10 cellular contexts compared by ENCODE assay signal in genomic region chr17:32490101-32490482, GRCh38. TPM values are rescaled to one million over a fixed set of nuclear protein-coding genes. Genes with fewer than 3 reads are reported as not detected.
DNase-seq lines count a peak whose midpoint lies in the region; ATAC-seq and TF ChIP-seq lines count a peak whose summit lies in the region.
"Had no signal": no experiment of that assay in that cellular context is flagged by ENCODE, and none has a peak within 500 bp of the region (broad histone marks: within the 10 kb centered on the region; RNA-seq: fewer than 3 reads in every experiment).

No MANE protein-coding gene starts in this region.

- H3K27ac ChIP-seq in neural progenitor cell (no peak overlapping the region), coronary artery (no peak overlapping the region)
- H3K27ac ChIP-seq: uterus had no signal

- peak overlapping the region; percentile 91 for H3K4me3 Mint-ChIP-seq in T-helper 2 cell treated with Interferon-gamma antibody and Interleukin-4, amounts not matched to agents 5 μg/mL and 100 μg/mL, for 36 hours
- peak overlapping the region; percentile 91 for H3K4me3 Mint-ChIP-seq in activated naive CD8-positive, alpha-beta T cell treated with anti-CD3 and anti-CD28 coated beads for 36 hours
- peak overlapping the region; percentile 41 for H3K4me3 Mint-ChIP-seq in neural progenitor cell

- no peak overlapping the region for H3K27ac Mint-ChIP-seq in T-helper 2 cell treated with Interferon-gamma antibody and Interleukin-4, amounts not matched to agents 5 μg/mL and 100 μg/mL, for 36 hours
- H3K27ac Mint-ChIP-seq in activated naive CD8-positive, alpha-beta T cell treated with anti-CD3 and anti-CD28 coated beads for 36 hours, result peak overlapping the region; percentile 71
- H3K27ac Mint-ChIP-seq in neural progenitor cell, result no peak overlapping the region

- TF ChIP-seq CTCF in neural progenitor cell (IDR thresholded peaks at IDR 0.05) (no peak), coronary artery (IDR thresholded peaks at IDR 0.05) (no peak)

- peaks cover 36% of the 10 kb centered on the region for H4K20me1 ChIP-seq in neural progenitor cell (ENCODE audit: low read depth)

- peaks cover 27% of the 10 kb centered on the region for H3K36me3 Mint-ChIP-seq in T-helper 2 cell treated with Interferon-gamma antibody and Interleukin-4, amounts not matched to agents 5 μg/mL and 100 μg/mL, for 36 hours (ENCODE audit: low read depth)
- H3K36me3 Mint-ChIP-seq in activated naive CD8-positive, alpha-beta T cell treated with anti-CD3 and anti-CD28 coated beads for 36 hours, result peaks cover 33% of the 10 kb centered on the region
- peaks cover 18% of the 10 kb centered on the region for H3K36me3 Mint-ChIP-seq in neural progenitor cell

- H3K36me3 ChIP-seq in neural progenitor cell, result no peaks in the 10 kb centered on the region
- H3K36me3 ChIP-seq: uterus had no signal

- H3F3A ChIP-seq in neural progenitor cell (ENCODE audit: low read depth), result peaks cover 12% of the 10 kb centered on the region

- H3K4me2 ChIP-seq in neural progenitor cell, result peak overlapping the region; percentile 96

- no peaks in the 10 kb centered on the region for H3K27me3 Mint-ChIP-seq in T-helper 2 cell treated with Interferon-gamma antibody and Interleukin-4, amounts not matched to agents 5 μg/mL and 100 μg/mL, for 36 hours (ENCODE audit: low read depth)
- H3K27me3 Mint-ChIP-seq in activated naive CD8-positive, alpha-beta T cell treated with anti-CD3 and anti-CD28 coated beads for 36 hours, result no peaks in the 10 kb centered on the region
- H3K27me3 Mint-ChIP-seq in neural progenitor cell (ENCODE audit: insufficient read depth, low read depth), result peaks cover 5% of the 10 kb centered on the region

- H2AFZ ChIP-seq in neural progenitor cell (replicated peaks), result no peak overlapping the region

- H3K4me3 ChIP-seq in neural progenitor cell (no peak overlapping the region), coronary artery (no peak overlapping the region)
- H3K4me3 ChIP-seq: uterus had no signal

- DNase-seq in T-helper 2 cell treated with Interferon-gamma antibody and Interleukin-4, amounts not matched to agents 5 μg/mL and 100 μg/mL, for 36 hours (ENCODE audit: low spot score), result no peak
- DNase-seq in T-helper 2 cell (no peak), NCI-H1417 treated with DMSO at 0.1 percent for 48 hours (lab: John Stamatoyannopoulos, UW) (peak; percentile 12), neural progenitor cell (ENCODE audit: low spot score) (no peak), NCI-H345 treated with DMSO at 0.1 percent for 48 hours (lab: John Stamatoyannopoulos, UW; ENCODE audit: unreplicated experiment) (no peak), coronary artery (ENCODE audit: low spot score) (no peak)
- DNase-seq in activated naive CD8-positive, alpha-beta T cell treated with anti-CD3 and anti-CD28 coated beads for 36 hours, result peak; percentile 34
- DNase-seq: stimulated activated CD4-positive, alpha-beta T cell treated with anti-CD3 and anti-CD28 coated beads, Interleukin-2, amount 100 ng/mL, for 48 hours; uterus had no signal

- H3K4me1 ChIP-seq in neural progenitor cell, result peaks cover 35% of the 10 kb centered on the region

- H3K27me3 ChIP-seq in neural progenitor cell, result no peaks in the 10 kb centered on the region
- H3K27me3 ChIP-seq: uterus had no signal

- no peak overlapping the region for H3K9ac ChIP-seq in neural progenitor cell

- no peak for ATAC-seq in GM18517 (IDR thresholded peaks at IDR 0.05; ENCODE audit: unreplicated experiment)

- H3K9me3 Mint-ChIP-seq in T-helper 2 cell treated with Interferon-gamma antibody and Interleukin-4, amounts not matched to agents 5 μg/mL and 100 μg/mL, for 36 hours, result no peaks in the 10 kb centered on the region
- no peaks in the 10 kb centered on the region for H3K9me3 Mint-ChIP-seq in activated naive CD8-positive, alpha-beta T cell treated with anti-CD3 and anti-CD28 coated beads for 36 hours
- H3K9me3 Mint-ChIP-seq in neural progenitor cell, result no peaks in the 10 kb centered on the region

- no peaks in the 10 kb centered on the region for H3K9me3 ChIP-seq in neural progenitor cell (ENCODE audit: low read depth)
- H3K9me3 ChIP-seq: uterus had no signal

- peaks cover 31% of the 10 kb centered on the region for H3K79me2 ChIP-seq in neural progenitor cell (ENCODE audit: low read depth)

- H3K4me1 Mint-ChIP-seq in T-helper 2 cell treated with Interferon-gamma antibody and Interleukin-4, amounts not matched to agents 5 μg/mL and 100 μg/mL, for 36 hours (ENCODE audit: low read depth), result peaks cover 52% of the 10 kb centered on the region
- H3K4me1 Mint-ChIP-seq in activated naive CD8-positive, alpha-beta T cell treated with anti-CD3 and anti-CD28 coated beads for 36 hours, result peaks cover 65% of the 10 kb centered on the region
- H3K4me1 Mint-ChIP-seq in neural progenitor cell, result peaks cover 68% of the 10 kb centered on the region

RNA-seq across cellular contexts. Expression of gene CDK5R1, which starts 3.3 kb away (rescaled TPM):
- total RNA-seq in activated naive CD8-positive, alpha-beta T cell treated with anti-CD3 and anti-CD28 coated beads for 36 hours, result 1 to 10 TPM; 9.7 to 9.9 TPM
- 6.9 and 8.8 TPM in 2 replicates for total RNA-seq in neural progenitor cell (ENCODE audit: low replicate concordance)

RNA-seq across cellular contexts. Expression of gene PSMD11, which starts 45.8 kb away (rescaled TPM):
- total RNA-seq in activated naive CD8-positive, alpha-beta T cell treated with anti-CD3 and anti-CD28 coated beads for 36 hours, result 100 to 1,000 TPM; 147 to 157 TPM
- total RNA-seq in neural progenitor cell (ENCODE audit: low replicate concordance), result 74.5 and 101 TPM in 2 replicates

Comparison
In these comparisons a context has a peak if more than half of its experiments do, and no peak if none do; other contexts are left out.
1. DNase-seq: peak in NCI-H1417 treated with DMSO at 0.1 percent for 48 hours (single experiment) and activated naive CD8-positive, alpha-beta T cell treated with anti-CD3 and anti-CD28 coated beads for 36 hours (single experiment); none in T-helper 2 cell treated with Interferon-gamma antibody and Interleukin-4, amounts not matched to agents 5 μg/mL and 100 μg/mL, for 36 hours (single experiment), T-helper 2 cell (0 of 5), neural progenitor cell (single experiment), NCI-H345 treated with DMSO at 0.1 percent for 48 hours (single experiment) and coronary artery (single experiment).
2. H3K4me3 Mint-ChIP-seq: peak in every context shown above with its lines; median percentile 91 in T-helper 2 cell treated with Interferon-gamma antibody and Interleukin-4, amounts not matched to agents 5 μg/mL and 100 μg/mL, for 36 hours; 91 in activated naive CD8-positive, alpha-beta T cell treated with anti-CD3 and anti-CD28 coated beads for 36 hours; 41 in neural progenitor cell.